In genomic region chr12:103807561-103808238, GRCh38 we compare ENCODE assay signal across 15 cellular contexts. TPM values are rescaled to one million over a fixed set of nuclear protein-coding genes. Genes with fewer than 3 reads are reported as not detected.
DNase-seq lines count a peak whose midpoint lies in the region; ATAC-seq and TF ChIP-seq lines count a peak whose summit lies in the region.
"Had no signal": no experiment of that assay in that cellular context is flagged by ENCODE, and none has a peak within 500 bp of the region (broad histone marks: within the 10 kb centered on the region; RNA-seq: fewer than 3 reads in every experiment).

No MANE protein-coding gene starts in this region.

- peak overlapping the region; percentile 72 for H3K27ac Mint-ChIP-seq in dendritic cell treated with granulocyte-macrophage colony-stimulating factor and Interleukin-4, amounts not matched to agents 40 ng/mL and 50 ng/mL, for 4 days

- TF ChIP-seq EP300 in sigmoid colon (IDR thresholded peaks at IDR 0.05) = no peak

- TF ChIP-seq CTCF in Panc1 (IDR thresholded peaks at IDR 0.05) (no peak), sigmoid colon (IDR thresholded peaks at IDR 0.05) (no peak)

- POLR2A ChIA-PET in Panc1 (lab: Charles Lee) = no interaction called here

- H3K36me3 Mint-ChIP-seq in dendritic cell treated with granulocyte-macrophage colony-stimulating factor and Interleukin-4, amounts not matched to agents 40 ng/mL and 50 ng/mL, for 4 days (ENCODE audit: low read depth) = peaks cover 11% of the 10 kb centered on the region

- H3K27ac ChIP-seq in ACC112 (ENCODE audit: low read depth, low read length) (0 out of 2 replicates have a peak overlapping the region, but pooled peaks have one; percentile 91), Panc1 (ENCODE audit: low read length) (0 out of 2 replicates have a peak overlapping the region, but pooled peaks have one; percentile 45), sigmoid colon (peak overlapping the region; percentile 27 to 99 (median 62))

- no peaks in the 10 kb centered on the region for H3K9me3 Mint-ChIP-seq in dendritic cell treated with granulocyte-macrophage colony-stimulating factor and Interleukin-4, amounts not matched to agents 40 ng/mL and 50 ng/mL, for 4 days

- ATAC-seq in Panc1 (no peak), GM19395 (IDR thresholded peaks at IDR 0.05; ENCODE audit: unreplicated experiment) (no peak), HG03108 (IDR thresholded peaks at IDR 0.05; ENCODE audit: unreplicated experiment) (no peak), HG03457 (IDR thresholded peaks at IDR 0.05; ENCODE audit: unreplicated experiment) (no peak)
- ATAC-seq: GM12878 had no signal

- H3K4me3 ChIP-seq in ACC112 (ENCODE audit: low read depth, low read length) (no peak overlapping the region), Panc1 (ENCODE audit: low read depth in 2 of 2, low read length in 2 of 2) (no peak overlapping the region), sigmoid colon (no peak overlapping the region)
- H3K4me3 ChIP-seq: GM12878, HAP-1 had no signal

- TF ChIP-seq POLR2A in sigmoid colon (IDR thresholded peaks at IDR 0.05) = no peak

- no peaks in the 10 kb centered on the region for H3K79me2 ChIP-seq in ACC112 (ENCODE audit: control insufficient read depth, insufficient read depth, low read length, unreplicated experiment)

- no peaks in the 10 kb centered on the region for H3K27me3 ChIP-seq in ACC112 (ENCODE audit: insufficient read depth, low read length)
- H3K27me3 ChIP-seq in Panc1 (ENCODE audit: control insufficient read depth, insufficient read depth, low read length) = no peaks in the 10 kb centered on the region
- no peaks in the 10 kb centered on the region for H3K27me3 ChIP-seq in sigmoid colon

- CTCF ChIA-PET in Panc1 (lab: Charles Lee) = no interaction called here

- H3K27me3 Mint-ChIP-seq in dendritic cell treated with granulocyte-macrophage colony-stimulating factor and Interleukin-4, amounts not matched to agents 40 ng/mL and 50 ng/mL, for 4 days = no peaks in the 10 kb centered on the region

- no TSS peak for BruUV-seq in Panc1 (replicated peaks; lab: Mats Ljungman, UMichigan)

- no peak overlapping the region for H2AFZ ChIP-seq in ACC112 (ENCODE audit: low read length, unreplicated experiment)

- H3K4me1 ChIP-seq in ACC112 (ENCODE audit: control insufficient read depth, insufficient read depth, low read length, unreplicated experiment) = peaks cover 32% of the 10 kb centered on the region
- peaks cover 33% of the 10 kb centered on the region for H3K4me1 ChIP-seq in Panc1 (ENCODE audit: control insufficient read depth, insufficient read depth, low read length)
- H3K4me1 ChIP-seq in sigmoid colon = peaks cover 0 to 100% (median 99%) of the 10 kb centered on the region in 4 donors

- in situ Hi-C loops in Panc1 (cut with HindIII; ENCODE audit: low pct_unique_long_range_greater_than_20kb, low sequenced_read_pairs) = no loop called here

- H3K9me3 ChIP-seq in Panc1 (ENCODE audit: control insufficient read depth, insufficient read depth, low read depth, low read length) (no peaks in the 10 kb centered on the region), sigmoid colon (no peaks in the 10 kb centered on the region)
- H3K9me3 ChIP-seq: HAP-1 had no signal

- WGBS in sigmoid colon, 2 donors = 92 to 95% methylated on average over 9 of the region's 9 CpGs

- intact Hi-C loops in Panc1 (cut with micrococcal nuclease; ENCODE audit: unreplicated experiment) = no loop called here
- intact Hi-C loops in dendritic cell treated with granulocyte-macrophage colony-stimulating factor and Interleukin-4, amounts not matched to agents 40 ng/mL and 50 ng/mL, for 4 days (cut with micrococcal nuclease) = no loop called here
- intact Hi-C loops in sigmoid colon (cut with DNase I) = no loop called here

- peaks cover 45% of the 10 kb centered on the region for H3K4me1 Mint-ChIP-seq in dendritic cell treated with granulocyte-macrophage colony-stimulating factor and Interleukin-4, amounts not matched to agents 40 ng/mL and 50 ng/mL, for 4 days (ENCODE audit: low read depth)

- no peak overlapping the region for H3K4me3 Mint-ChIP-seq in dendritic cell treated with granulocyte-macrophage colony-stimulating factor and Interleukin-4, amounts not matched to agents 40 ng/mL and 50 ng/mL, for 4 days

- no peak for DNase-seq in Panc1 (ENCODE audit: low read depth, low spot score)
- peak; percentile 34 for DNase-seq in sigmoid colon
- DNase-seq in CD1c-positive myeloid dendritic cell (ENCODE audit: extremely low spot score) = no peak
- DNase-seq: 8988T, DMS79, NCI-H146, NCI-H2227 treated with DMSO at 0.1 percent for 48 hours, NCI-H526 treated with DMSO at 0.1 percent for 48 hours had no signal

- no peaks in the 10 kb centered on the region for H3K36me3 ChIP-seq in ACC112 (ENCODE audit: insufficient read depth, low read length)
- H3K36me3 ChIP-seq in Panc1 (ENCODE audit: control insufficient read depth, insufficient read depth, low read length) = peaks cover 13% of the 10 kb centered on the region
- H3K36me3 ChIP-seq in sigmoid colon = peaks cover 23 to 99% (median 50%) of the 10 kb centered on the region in 4 donors

RNA-seq across cellular contexts. Expression of gene NT5DC3, which starts 33.3 kb away (rescaled TPM):
- total RNA-seq in Panc1 (2021; ENCODE audit: unreplicated experiment) = 24.9 TPM
- 5.7 TPM for polyA plus RNA-seq in Panc1 (2012; ENCODE audit: insufficient read length)
- 100 to 1,000 TPM; 179 to 346 (median 240) TPM for total RNA-seq in sigmoid colon
- polyA plus RNA-seq in sigmoid colon = 1 to 10 TPM in 2 of 3 donors, under 1 TPM in 1; 0.23 to 6.8 (median 1.8) TPM
